Comparison of ENCODE assay signal across 1 cellular context in the genomic region with DNA sequence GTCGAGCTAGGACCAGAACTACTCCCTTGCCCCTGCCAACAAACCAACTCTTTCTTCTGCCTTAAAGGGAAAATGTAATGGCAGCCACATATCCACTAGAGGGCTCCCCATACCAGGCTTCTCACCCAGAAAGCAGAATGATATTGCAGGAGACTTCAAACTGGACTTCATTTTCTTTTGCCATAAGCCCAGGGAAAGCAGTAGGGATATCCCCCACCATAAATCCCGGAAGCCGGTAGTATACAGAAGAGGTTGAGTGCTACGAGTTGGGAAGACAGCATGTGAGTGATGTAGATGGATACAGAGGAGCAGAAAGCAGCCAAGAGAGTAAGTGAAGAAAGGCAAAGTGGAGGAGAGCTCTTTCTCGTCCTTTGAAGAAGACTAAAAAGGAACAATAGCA.
TF ChIP-seq lines count a peak whose summit lies in the region.

No MANE protein-coding gene starts in this region.

TF ChIP-seq in K562, 482 proteins besides CTCF, POLR2A, EP300 and RAD21 (continues in another document):
- TF ChIP-seq FOXM1 (IDR thresholded peaks at IDR 0.05; ENCODE audit: low read depth) (no peak), FOXM1 (CRISPR knock-in tag; IDR thresholded peaks at IDR 0.05; ENCODE audit: low read depth) (no peak), HMGXB4 (CRISPR knock-in tag; IDR thresholded peaks at IDR 0.05) (no peak), CGGBP1 (CRISPR knock-in tag; IDR thresholded peaks at IDR 0.05) (no peak), STAT5A (IDR thresholded peaks at IDR 0.05; ENCODE audit: borderline replicate concordance, low read length) (no peak), E2F6 (IDR thresholded peaks at IDR 0.05; ENCODE audit: borderline replicate concordance in 1 of 2, extremely low read depth in 1 of 2, insufficient read depth in 1 of 2, insufficient read length in 1 of 2, low read depth in 1 of 2, low read length in 1 of 2, poor library complexity in 1 of 2, severe bottlenecking in 1 of 2) (no peak), ASH1L (IDR thresholded peaks at IDR 0.05; ENCODE audit: borderline replicate concordance, low read depth, partially characterized antibody) (peak; percentile 15), MTA3 (IDR thresholded peaks at IDR 0.05; ENCODE audit: borderline replicate concordance) (0 out of 2 replicates have a peak, but pooled peaks have one; percentile 20), XRCC3 (IDR thresholded peaks at IDR 0.05) (no peak), CREM (IDR thresholded peaks at IDR 0.05; ENCODE audit: low read depth) (no peak), KLF16 (IDR thresholded peaks at IDR 0.05) (no peak), NCOA2 (IDR thresholded peaks at IDR 0.05; ENCODE audit: partially characterized antibody in 2 of 2) (no peak), NFIX (CRISPR knock-in tag; IDR thresholded peaks at IDR 0.05; ENCODE audit: low read depth) (no peak), PREB (CRISPR knock-in tag; IDR thresholded peaks at IDR 0.05) (no peak), NR4A1 (CRISPR knock-in tag; IDR thresholded peaks at IDR 0.05) (no peak), NR4A1 (tag; IDR thresholded peaks at IDR 0.05) (no peak), ARHGAP35 (IDR thresholded peaks at IDR 0.05; ENCODE audit: partially characterized antibody) (no peak), RBM25 (IDR thresholded peaks at IDR 0.05; ENCODE audit: low read depth, low read length, severe bottlenecking) (no peak), SOX6 (IDR thresholded peaks at IDR 0.05) (peak; percentile 22; the same call in 1 of the 2 replicates), JUND (IDR thresholded peaks at IDR 0.05; ENCODE audit: borderline replicate concordance, low read depth, low read length) (peak; percentile 59), JUND (tag; IDR thresholded peaks at IDR 0.05; ENCODE audit: borderline replicate concordance, low read depth, low read length) (no peak), DPF2 (IDR thresholded peaks at IDR 0.05) (0 out of 2 replicates have a peak, but pooled peaks have one; percentile 38), TOE1 (IDR thresholded peaks at IDR 0.05; ENCODE audit: borderline replicate concordance) (peak; percentile 58; the same call in 1 of the 2 replicates), TOE1 (CRISPR knock-in tag; IDR thresholded peaks at IDR 0.05; ENCODE audit: borderline replicate concordance, low read depth) (no peak), ETV1 (tag; conservative IDR thresholded peaks at IDR 0.05; ENCODE audit: low read depth) (0 out of 2 replicates have a peak, but pooled peaks have one; percentile 10), YY1 (IDR thresholded peaks at IDR 0.05; ENCODE audit: borderline replicate concordance in 1 of 3, control insufficient read depth in 1 of 3, extremely low read depth in 1 of 3, insufficient read depth in 3 of 3, insufficient read length in 1 of 3, insufficient replicate concordance in 2 of 3, low read depth in 1 of 3, low read length in 2 of 3) (peak in 1 of 3 experiments; percentile 32), KLF6 (CRISPR knock-in tag; IDR thresholded peaks at IDR 0.05; ENCODE audit: borderline replicate concordance) (no peak), NR2C1 (IDR thresholded peaks at IDR 0.05) (no peak), NR2C1 (tag; IDR thresholded peaks at IDR 0.05) (no peak), SRSF1 (IDR thresholded peaks at IDR 0.05; ENCODE audit: low read depth, low read length) (no peak), NELFE (IDR thresholded peaks at IDR 0.05; ENCODE audit: insufficient read depth, insufficient read length) (no peak), RB1 (IDR thresholded peaks at IDR 0.05; ENCODE audit: low read depth) (0 out of 2 replicates have a peak, but pooled peaks have one; percentile 45), SREBF2 (CRISPR knock-in tag; IDR thresholded peaks at IDR 0.05) (no peak), MTA1 (IDR thresholded peaks at IDR 0.05; ENCODE audit: borderline replicate concordance) (no peak), HLTF (IDR thresholded peaks at IDR 0.05) (no peak), MIER1 (IDR thresholded peaks at IDR 0.05; ENCODE audit: low read depth) (no peak), RCOR1 (IDR thresholded peaks at IDR 0.05; ENCODE audit: borderline replicate concordance in 1 of 2, low read depth in 2 of 2, low read length in 2 of 2) (peak in 1 of 2 experiments; percentile 8; a peak in 1 of 4 replicates), ZNF143 (CRISPR knock-in tag; IDR thresholded peaks at IDR 0.05) (no peak), FOXP1 (CRISPR knock-in tag; IDR thresholded peaks at IDR 0.05) (no peak), SMAD4 (CRISPR knock-in tag; conservative IDR thresholded peaks at IDR 0.05) (no peak), STAG1 (CRISPR knock-in tag; IDR thresholded peaks at IDR 0.05; ENCODE audit: borderline replicate concordance) (peak; percentile 67; the same call in 1 of the 2 replicates), U2AF1 (optimal IDR thresholded peaks at IDR 0.05; ENCODE audit: low read depth, low read length) (no peak), NFATC3 (IDR thresholded peaks at IDR 0.05) (0 out of 2 replicates have a peak, but pooled peaks have one; percentile 32), ETV5 (CRISPR knock-in tag; IDR thresholded peaks at IDR 0.05; ENCODE audit: low read depth) (0 out of 2 replicates have a peak, but pooled peaks have one; percentile 38), XRCC5 (IDR thresholded peaks at IDR 0.05; ENCODE audit: low read depth, low read length) (no peak), POLR3G (IDR thresholded peaks at IDR 0.05; ENCODE audit: extremely low read depth, insufficient read length, insufficient replicate concordance) (no peak), PHB2 (IDR thresholded peaks at IDR 0.05; ENCODE audit: low read depth) (no peak), NCOA6 (IDR thresholded peaks at IDR 0.05) (no peak), CBX3 (IDR thresholded peaks at IDR 0.05; ENCODE audit: borderline replicate concordance in 1 of 2, low read length in 2 of 2) (no peak), ZNF224 (CRISPR knock-in tag; IDR thresholded peaks at IDR 0.05) (no peak), LCOR (CRISPR knock-in tag; IDR thresholded peaks at IDR 0.05) (no peak)
- TF ChIP-seq, protein P1, sequence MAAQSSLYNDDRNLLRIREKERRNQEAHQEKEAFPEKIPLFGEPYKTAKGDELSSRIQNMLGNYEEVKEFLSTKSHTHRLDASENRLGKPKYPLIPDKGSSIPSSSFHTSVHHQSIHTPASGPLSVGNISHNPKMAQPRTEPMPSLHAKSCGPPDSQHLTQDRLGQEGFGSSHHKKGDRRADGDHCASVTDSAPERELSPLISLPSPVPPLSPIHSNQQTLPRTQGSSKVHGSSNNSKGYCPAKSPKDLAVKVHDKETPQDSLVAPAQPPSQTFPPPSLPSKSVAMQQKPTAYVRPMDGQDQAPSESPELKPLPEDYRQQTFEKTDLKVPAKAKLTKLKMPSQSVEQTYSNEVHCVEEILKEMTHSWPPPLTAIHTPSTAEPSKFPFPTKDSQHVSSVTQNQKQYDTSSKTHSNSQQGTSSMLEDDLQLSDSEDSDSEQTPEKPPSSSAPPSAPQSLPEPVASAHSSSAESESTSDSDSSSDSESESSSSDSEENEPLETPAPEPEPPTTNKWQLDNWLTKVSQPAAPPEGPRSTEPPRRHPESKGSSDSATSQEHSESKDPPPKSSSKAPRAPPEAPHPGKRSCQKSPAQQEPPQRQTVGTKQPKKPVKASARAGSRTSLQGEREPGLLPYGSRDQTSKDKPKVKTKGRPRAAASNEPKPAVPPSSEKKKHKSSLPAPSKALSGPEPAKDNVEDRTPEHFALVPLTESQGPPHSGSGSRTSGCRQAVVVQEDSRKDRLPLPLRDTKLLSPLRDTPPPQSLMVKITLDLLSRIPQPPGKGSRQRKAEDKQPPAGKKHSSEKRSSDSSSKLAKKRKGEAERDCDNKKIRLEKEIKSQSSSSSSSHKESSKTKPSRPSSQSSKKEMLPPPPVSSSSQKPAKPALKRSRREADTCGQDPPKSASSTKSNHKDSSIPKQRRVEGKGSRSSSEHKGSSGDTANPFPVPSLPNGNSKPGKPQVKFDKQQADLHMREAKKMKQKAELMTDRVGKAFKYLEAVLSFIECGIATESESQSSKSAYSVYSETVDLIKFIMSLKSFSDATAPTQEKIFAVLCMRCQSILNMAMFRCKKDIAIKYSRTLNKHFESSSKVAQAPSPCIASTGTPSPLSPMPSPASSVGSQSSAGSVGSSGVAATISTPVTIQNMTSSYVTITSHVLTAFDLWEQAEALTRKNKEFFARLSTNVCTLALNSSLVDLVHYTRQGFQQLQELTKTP (IDR thresholded peaks at IDR 0.05; ENCODE audit: low read depth in 1 of 2, partially characterized antibody in 2 of 2): peak in 1 of 2 experiments; percentile 27
- TF ChIP-seq, protein P2, sequence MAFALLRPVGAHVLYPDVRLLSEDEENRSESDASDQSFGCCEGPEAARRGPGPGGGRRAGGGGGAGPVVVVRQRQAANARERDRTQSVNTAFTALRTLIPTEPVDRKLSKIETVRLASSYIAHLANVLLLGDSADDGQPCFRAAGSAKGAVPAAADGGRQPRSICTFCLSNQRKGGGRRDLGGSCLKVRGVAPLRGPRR (CRISPR knock-in tag; IDR thresholded peaks at IDR 0.05): no peak
- TF ChIP-seq, protein P3, sequence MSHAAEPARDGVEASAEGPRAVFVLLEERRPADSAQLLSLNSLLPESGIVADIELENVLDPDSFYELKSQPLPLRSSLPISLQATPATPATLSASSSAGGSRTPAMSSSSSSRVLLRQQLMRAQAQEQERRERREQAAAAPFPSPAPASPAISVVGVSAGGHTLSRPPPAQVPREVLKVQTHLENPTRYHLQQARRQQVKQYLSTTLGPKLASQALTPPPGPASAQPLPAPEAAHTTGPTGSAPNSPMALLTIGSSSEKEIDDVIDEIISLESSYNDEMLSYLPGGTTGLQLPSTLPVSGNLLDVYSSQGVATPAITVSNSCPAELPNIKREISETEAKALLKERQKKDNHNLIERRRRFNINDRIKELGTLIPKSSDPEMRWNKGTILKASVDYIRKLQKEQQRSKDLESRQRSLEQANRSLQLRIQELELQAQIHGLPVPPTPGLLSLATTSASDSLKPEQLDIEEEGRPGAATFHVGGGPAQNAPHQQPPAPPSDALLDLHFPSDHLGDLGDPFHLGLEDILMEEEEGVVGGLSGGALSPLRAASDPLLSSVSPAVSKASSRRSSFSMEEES (CRISPR knock-in tag; IDR thresholded peaks at IDR 0.05): no peak
- TF ChIP-seq, protein P4, sequence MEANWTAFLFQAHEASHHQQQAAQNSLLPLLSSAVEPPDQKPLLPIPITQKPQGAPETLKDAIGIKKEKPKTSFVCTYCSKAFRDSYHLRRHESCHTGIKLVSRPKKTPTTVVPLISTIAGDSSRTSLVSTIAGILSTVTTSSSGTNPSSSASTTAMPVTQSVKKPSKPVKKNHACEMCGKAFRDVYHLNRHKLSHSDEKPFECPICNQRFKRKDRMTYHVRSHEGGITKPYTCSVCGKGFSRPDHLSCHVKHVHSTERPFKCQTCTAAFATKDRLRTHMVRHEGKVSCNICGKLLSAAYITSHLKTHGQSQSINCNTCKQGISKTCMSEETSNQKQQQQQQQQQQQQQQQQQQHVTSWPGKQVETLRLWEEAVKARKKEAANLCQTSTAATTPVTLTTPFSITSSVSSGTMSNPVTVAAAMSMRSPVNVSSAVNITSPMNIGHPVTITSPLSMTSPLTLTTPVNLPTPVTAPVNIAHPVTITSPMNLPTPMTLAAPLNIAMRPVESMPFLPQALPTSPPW (CRISPR knock-in tag; IDR thresholded peaks at IDR 0.05): no peak
- TF ChIP-seq, protein P5, sequence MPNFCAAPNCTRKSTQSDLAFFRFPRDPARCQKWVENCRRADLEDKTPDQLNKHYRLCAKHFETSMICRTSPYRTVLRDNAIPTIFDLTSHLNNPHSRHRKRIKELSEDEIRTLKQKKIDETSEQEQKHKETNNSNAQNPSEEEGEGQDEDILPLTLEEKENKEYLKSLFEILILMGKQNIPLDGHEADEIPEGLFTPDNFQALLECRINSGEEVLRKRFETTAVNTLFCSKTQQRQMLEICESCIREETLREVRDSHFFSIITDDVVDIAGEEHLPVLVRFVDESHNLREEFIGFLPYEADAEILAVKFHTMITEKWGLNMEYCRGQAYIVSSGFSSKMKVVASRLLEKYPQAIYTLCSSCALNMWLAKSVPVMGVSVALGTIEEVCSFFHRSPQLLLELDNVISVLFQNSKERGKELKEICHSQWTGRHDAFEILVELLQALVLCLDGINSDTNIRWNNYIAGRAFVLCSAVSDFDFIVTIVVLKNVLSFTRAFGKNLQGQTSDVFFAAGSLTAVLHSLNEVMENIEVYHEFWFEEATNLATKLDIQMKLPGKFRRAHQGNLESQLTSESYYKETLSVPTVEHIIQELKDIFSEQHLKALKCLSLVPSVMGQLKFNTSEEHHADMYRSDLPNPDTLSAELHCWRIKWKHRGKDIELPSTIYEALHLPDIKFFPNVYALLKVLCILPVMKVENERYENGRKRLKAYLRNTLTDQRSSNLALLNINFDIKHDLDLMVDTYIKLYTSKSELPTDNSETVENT (CRISPR knock-in tag; IDR thresholded peaks at IDR 0.05): no peak
